Comparison of ENCODE assay signal across 1 cellular context in genomic region chr16:67910162-67910561, GRCh38.
TF ChIP-seq lines count a peak whose summit lies in the region.

No MANE protein-coding gene starts in this region.

TF ChIP-seq in HepG2, 621 proteins besides CTCF, POLR2A, EP300 and RAD21:
- no peak for TF ChIP-seq PREB (CRISPR knock-in tag; IDR thresholded peaks at IDR 0.05)
- no peak for TF ChIP-seq ISL2 (CRISPR knock-in tag; IDR thresholded peaks at IDR 0.05)
- no peak for TF ChIP-seq HNRNPLL (IDR thresholded peaks at IDR 0.05; ENCODE audit: low read depth, low read length, poor library complexity, severe bottlenecking)
- TF ChIP-seq ARID2 (CRISPR knock-in tag; IDR thresholded peaks at IDR 0.05; ENCODE audit: borderline replicate concordance), result no peak
- no peak for TF ChIP-seq CHCHD3 (CRISPR knock-in tag; IDR thresholded peaks at IDR 0.05)
- no peak for TF ChIP-seq TMF1 (CRISPR knock-in tag; IDR thresholded peaks at IDR 0.05; ENCODE audit: low read depth)
- TF ChIP-seq IKZF4 (CRISPR knock-in tag; IDR thresholded peaks at IDR 0.05; ENCODE audit: borderline replicate concordance, low read depth, not compliant biosample characterization), result no peak
- no peak for TF ChIP-seq ZNF879 (CRISPR knock-in tag; IDR thresholded peaks at IDR 0.05)
- TF ChIP-seq ZFP1 (CRISPR knock-in tag; IDR thresholded peaks at IDR 0.05), result no peak
- TF ChIP-seq KLF12 (CRISPR knock-in tag; IDR thresholded peaks at IDR 0.05; ENCODE audit: borderline replicate concordance), result no peak
- TF ChIP-seq JUN (CRISPR knock-in tag; IDR thresholded peaks at IDR 0.05), result no peak
- no peak for TF ChIP-seq SMYD3 (CRISPR knock-in tag; IDR thresholded peaks at IDR 0.05)
- no peak for TF ChIP-seq DMTF1 (CRISPR knock-in tag; IDR thresholded peaks at IDR 0.05)
TF ChIP-seq in HepG2: peak in this region for 0.
